Comparison of ENCODE assay signal across 8 cellular contexts in the genomic region with DNA sequence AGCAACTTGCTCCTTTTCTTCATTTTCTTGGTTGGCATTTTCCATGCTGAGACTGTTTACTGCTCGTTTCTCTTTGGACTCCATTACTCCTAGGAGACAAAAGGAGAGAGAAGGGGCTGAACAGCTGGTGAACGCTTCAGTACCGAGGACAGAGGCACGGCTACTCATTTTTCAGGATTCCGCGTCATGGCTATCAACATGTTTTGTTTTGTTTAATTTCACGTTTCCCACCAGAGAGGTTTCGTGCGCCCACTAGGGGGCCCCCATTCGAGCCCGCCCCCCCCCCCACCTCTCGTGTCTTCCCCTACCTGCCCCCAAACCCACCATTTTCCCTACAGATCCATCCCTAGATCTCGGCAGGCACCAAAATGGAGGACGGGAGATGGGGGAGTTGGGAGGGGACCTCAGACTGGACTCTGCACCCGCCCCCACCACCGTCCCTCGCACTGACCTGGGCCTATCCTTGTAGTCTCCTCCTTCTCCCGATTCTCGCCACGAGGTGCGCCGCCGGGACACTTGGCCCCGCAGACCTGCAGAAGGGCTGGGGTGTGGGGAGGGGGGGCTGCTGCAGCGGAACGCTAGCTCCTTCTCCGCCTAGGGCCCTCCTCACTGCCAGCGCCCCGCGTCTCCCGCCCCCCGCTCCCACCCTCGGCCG. TPM values are rescaled to one million over a fixed set of nuclear protein-coding genes. Genes with fewer than 3 reads are reported as not detected.
DNase-seq lines count a peak whose midpoint lies in the region; ATAC-seq and FAIRE-seq lines count a peak whose summit lies in the region.

No MANE protein-coding gene starts in this region.

- peaks cover 2% of the 10 kb centered on the region for H3K9me3 ChIP-seq in iPS-18c (ENCODE audit: control insufficient read depth, insufficient read depth, low read length)

- no peak overlapping the region for H3K27ac Mint-ChIP-seq in activated naive CD4-positive, alpha-beta T cell treated with anti-CD3 and anti-CD28 coated beads, Interleukin-2, amount 50 U/mL, for 72 hours

- H3K36me3 Mint-ChIP-seq in activated naive CD4-positive, alpha-beta T cell treated with anti-CD3 and anti-CD28 coated beads, Interleukin-2, amount 50 U/mL, for 72 hours = no peaks in the 10 kb centered on the region

- FAIRE-seq in GM19239 (lab: Jason Lieb, UNC) = no peak

- DNase-seq in CD1c-positive myeloid dendritic cell (ENCODE audit: extremely low spot score) (peak; percentile 1), NCI-H1092 (lab: John Stamatoyannopoulos, UW) (peak; percentile 76), amygdala (lab: John Stamatoyannopoulos, UW) (peak in 32 of 56 donors; percentile 0 to 39 (median 8)), superior temporal gyrus (ENCODE audit: extremely low spot score) (peak; percentile 19), GM19239 (ENCODE audit: insufficient read length, low spot score) (no peak)
- DNase-seq in activated naive CD4-positive, alpha-beta T cell treated with anti-CD3 and anti-CD28 coated beads, Interleukin-2, amount 50 U/mL, for 72 hours (ENCODE audit: low spot score in 2 of 2) = no peak

- ATAC-seq in activated naive CD4-positive, alpha-beta T cell treated with anti-CD3 and anti-CD28 coated beads, Interleukin-2, amount 50 U/mL, for 72 hours = no peak
- ATAC-seq in GM19351 (IDR thresholded peaks at IDR 0.05; ENCODE audit: unreplicated experiment) = no peak

- H3K9me3 Mint-ChIP-seq in activated naive CD4-positive, alpha-beta T cell treated with anti-CD3 and anti-CD28 coated beads, Interleukin-2, amount 50 U/mL, for 72 hours = no peaks in the 10 kb centered on the region

- H3K4me3 ChIP-seq in iPS-18c (ENCODE audit: insufficient read depth, low read depth, low read length) = peak overlapping the region; percentile 70

RNA-seq across cellular contexts. Expression of a gene that starts 0.7 kb away (rescaled TPM):
- under 1 TPM in 1 of 2 donors, not detected in 1; 0.46 TPM for total RNA-seq in activated naive CD4-positive, alpha-beta T cell treated with anti-CD3 and anti-CD28 coated beads, Interleukin-2, amount 50 U/mL, for 72 hours

RNA-seq across cellular contexts. Expression of a gene that starts 29.6 kb away (rescaled TPM):
- not detected for total RNA-seq in activated naive CD4-positive, alpha-beta T cell treated with anti-CD3 and anti-CD28 coated beads, Interleukin-2, amount 50 U/mL, for 72 hours

Comparison
In these comparisons a context has a peak if more than half of its experiments do, and no peak if none do; other contexts are left out.
1. DNase-seq: peak in CD1c-positive myeloid dendritic cell (single experiment), NCI-H1092 (single experiment), amygdala (32 of 56) and superior temporal gyrus (single experiment); none in GM19239 (single experiment) and activated naive CD4-positive, alpha-beta T cell treated with anti-CD3 and anti-CD28 coated beads, Interleukin-2, amount 50 U/mL, for 72 hours (0 of 2).